Comparison of ENCODE assay signal across 12 cellular contexts in the genomic region with DNA sequence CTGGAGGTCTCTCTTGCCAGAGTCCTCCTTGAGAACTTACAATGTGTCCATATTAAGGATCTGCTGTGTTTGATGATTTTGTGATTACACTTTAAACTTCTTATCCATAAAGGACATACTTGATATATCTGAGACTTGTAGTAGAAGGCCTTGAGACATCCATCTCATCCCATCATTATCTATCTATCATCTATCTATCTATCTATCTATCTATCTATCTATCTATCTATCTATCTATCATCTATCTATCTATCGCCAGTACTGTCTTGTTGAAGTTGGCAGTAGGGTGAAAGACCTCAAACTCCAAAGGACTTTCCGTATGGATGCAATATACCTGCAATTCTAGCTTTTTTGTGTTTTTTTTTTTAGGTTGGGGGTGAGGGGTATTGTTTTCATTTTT. TPM values are rescaled to one million over a fixed set of nuclear protein-coding genes. Genes with fewer than 3 reads are reported as not detected.
"Had no signal": no experiment of that assay in that cellular context is flagged by ENCODE, and none has a peak within 500 bp of the region (broad histone marks: within the 10 kb centered on the region; RNA-seq: fewer than 3 reads in every experiment).

No MANE protein-coding gene starts in this region.

- DNase-seq: GM23248, GOT3, H7, H9, HCEC 1CT, HFFc6 had no signal

- H3K9me3 Mint-ChIP-seq: GM23338, H9, HFFc6 had no signal

- H2AFZ ChIP-seq: GM23248, GM23338 had no signal

- H3K36me3 ChIP-seq: HAP-1 had no signal

- H3K27ac Mint-ChIP-seq: GM23338, H9, HFFc6 had no signal

- H3K4me3 ChIP-seq: GM23248, GM23338, HAP-1 had no signal

- H3K4me3 Mint-ChIP-seq: GM23338, H9, HFFc6 had no signal

- H3K9me3 ChIP-seq: HAP-1 had no signal

- ATAC-seq: GM23338, HCT116 had no signal

- H3K9ac ChIP-seq: GM23248 had no signal

- H3K27ac ChIP-seq: GM23248 had no signal

- H3K4me2 ChIP-seq: GM23338 had no signal

- FAIRE-seq: H1, H54 had no signal

RNA-seq across cellular contexts. Expression of gene EHF, which starts 2.5 kb away (rescaled TPM):
- total RNA-seq: GM23248, GM23338, H1, H4, H9 had no signal
- polyA plus RNA-seq: GM23248, GM23338, H1 had no signal
